ENCODE assay signal across 23 cellular contexts in genomic region chr1:162351916-162352315, GRCh38. TPM values are rescaled to one million over a fixed set of nuclear protein-coding genes. Genes with fewer than 3 reads are reported as not detected.
"Had no signal": no experiment of that assay in that cellular context is flagged by ENCODE, and none has a peak within 500 bp of the region (broad histone marks: within the 10 kb centered on the region; RNA-seq: fewer than 3 reads in every experiment).

No MANE protein-coding gene starts in this region.

RNA-seq across cellular contexts. Expression of gene SPATA46, which starts 24.7 kb away (rescaled TPM):
- total RNA-seq: dermis blood vessel endothelial cell, endothelial cell of umbilical vein, epithelial cell of proximal tubule, esophagus muscularis mucosa, fibroblast of lung, foreskin keratinocyte, gastroesophageal sphincter, heart left ventricle, hepatocyte, kidney, left lobe of liver, liver, lung, mesothelial cell of epicardium, mucosa of descending colon, osteocyte, right atrium auricular region, sciatic nerve, smooth muscle cell, suprapubic skin, transverse colon, urinary bladder had no signal
- polyA plus RNA-seq: endothelial cell of umbilical vein, fibroblast of lung, foreskin keratinocyte, heart left ventricle, hepatocyte, lung, smooth muscle cell, thymus, urinary bladder had no signal
